ENCODE assay signal across 9 cellular contexts in the genomic region with DNA sequence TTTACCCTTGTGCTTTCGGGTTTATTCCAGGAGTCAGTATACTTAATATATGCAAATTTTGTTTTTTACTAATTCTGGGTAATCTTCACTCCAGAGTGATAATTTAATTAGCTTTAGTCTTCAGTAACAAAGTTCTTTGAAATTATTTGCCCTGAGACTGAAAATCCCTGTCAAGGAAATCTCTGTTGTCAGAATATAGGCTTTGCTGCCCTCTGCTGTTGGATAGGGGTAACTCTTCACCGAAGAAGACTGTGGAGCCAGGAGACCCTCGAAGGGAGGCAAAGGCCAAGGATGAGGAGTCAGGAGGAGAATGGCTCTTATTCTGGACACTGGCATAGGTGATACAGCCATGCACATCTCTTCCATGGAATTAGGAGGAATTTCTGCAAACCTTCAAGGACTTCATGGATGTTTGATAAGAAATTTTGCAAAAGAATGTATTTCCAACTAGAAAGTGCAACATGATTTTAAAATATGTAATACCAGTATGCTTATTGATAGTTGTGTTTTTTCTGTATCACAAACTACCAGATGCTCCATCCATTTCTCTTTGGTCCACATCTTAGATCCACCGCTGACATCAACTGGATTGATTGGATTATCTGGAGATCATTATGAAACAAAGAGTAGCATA.
DNase-seq lines count a peak whose midpoint lies in the region; ATAC-seq and TF ChIP-seq lines count a peak whose summit lies in the region.
"Had no signal": no experiment of that assay in that cellular context is flagged by ENCODE, and none has a peak within 500 bp of the region (broad histone marks: within the 10 kb centered on the region; RNA-seq: fewer than 3 reads in every experiment).

No MANE protein-coding gene starts in this region.

- ATAC-seq in CD4-positive, alpha-beta T cell (ENCODE audit: poor library complexity), result no peak
- ATAC-seq in GM18520 (IDR thresholded peaks at IDR 0.05; ENCODE audit: unreplicated experiment) (peak; percentile 52), HG02885 (IDR thresholded peaks at IDR 0.05; ENCODE audit: poor library complexity, unreplicated experiment) (peak; percentile 96)

- DNase-seq in CD4-positive, alpha-beta T cell, result peak in 2 of 10 experiments; percentile 3 to 9
- DNase-seq in NCI-H146 treated with DMSO at 0.1 percent for 48 hours (lab: John Stamatoyannopoulos, UW; ENCODE audit: unreplicated experiment) (peak; percentile 9), head of caudate nucleus (peak in 29 of 42 donors; percentile 6 to 78 (median 48)), renal cortical epithelial cell (ENCODE audit: low read depth) (peak; percentile 29), UCSD-AML1 (lab: John Stamatoyannopoulos, UW; ENCODE audit: unreplicated experiment) (no peak)
- DNase-seq in activated CD4-positive, alpha-beta T cell treated with anti-CD3 and anti-CD28 coated beads, Interleukin-2, amount 10 ng/mL, durations not matched to agents 24 days and 14 days, result peak; percentile 64

- no peaks in the 10 kb centered on the region for H3K4me1 Mint-ChIP-seq in CD4-positive, alpha-beta T cell (ENCODE audit: low read depth)
- H3K4me1 Mint-ChIP-seq in activated CD4-positive, alpha-beta T cell treated with anti-CD3 and anti-CD28 coated beads, Interleukin-2, amount 10 ng/mL, durations not matched to agents 24 days and 14 days, result no peaks in the 10 kb centered on the region

- intact Hi-C loops in CD4-positive, alpha-beta T cell (cut with DNase I, micrococcal nuclease), result loop anchor here in 1 of 2 experiments (5.0 kb wide), 2 partner anchors 656 to 736 kb away; no protein-coding TSS in a partner anchor
- intact Hi-C loops in activated CD4-positive, alpha-beta T cell treated with anti-CD3 and anti-CD28 coated beads, Interleukin-2, amount 10 ng/mL, durations not matched to agents 24 days and 14 days (cut with micrococcal nuclease), result loop anchor here (5.0 to 10.0 kb wide), 2 partner anchors 526 to 663 kb away; no protein-coding TSS in a partner anchor
- intact Hi-C loops in head of caudate nucleus (cut with DNase I), result loop anchor here (5.0 kb wide), 1 partner anchor 526 kb away; no protein-coding TSS in a partner anchor

- H3K27me3 Mint-ChIP-seq in CD4-positive, alpha-beta T cell, result peaks cover 21% of the 10 kb centered on the region
- peaks cover 9% of the 10 kb centered on the region for H3K27me3 Mint-ChIP-seq in activated CD4-positive, alpha-beta T cell treated with anti-CD3 and anti-CD28 coated beads, Interleukin-2, amount 10 ng/mL, durations not matched to agents 24 days and 14 days

- H3K27me3 ChIP-seq in CD4-positive, alpha-beta T cell (ENCODE audit: control insufficient read depth, insufficient read depth, low read length), result peaks cover 11% of the 10 kb centered on the region

- H3K27ac Mint-ChIP-seq in CD4-positive, alpha-beta T cell, result no peak overlapping the region
- no peak overlapping the region for H3K27ac Mint-ChIP-seq in activated CD4-positive, alpha-beta T cell treated with anti-CD3 and anti-CD28 coated beads, Interleukin-2, amount 10 ng/mL, durations not matched to agents 24 days and 14 days

- H3K9me3 Mint-ChIP-seq in CD4-positive, alpha-beta T cell, result no peaks in the 10 kb centered on the region
- H3K9me3 Mint-ChIP-seq in activated CD4-positive, alpha-beta T cell treated with anti-CD3 and anti-CD28 coated beads, Interleukin-2, amount 10 ng/mL, durations not matched to agents 24 days and 14 days, result no peaks in the 10 kb centered on the region

- TF ChIP-seq CTCF in CD4-positive, alpha-beta T cell (IDR thresholded peaks at IDR 0.05), result peak; percentile 72

- H3K9me3 ChIP-seq in CD4-positive, alpha-beta T cell (ENCODE audit: control insufficient read depth, low read length), result no peaks in the 10 kb centered on the region

- no peak overlapping the region for H3K27ac ChIP-seq in CD4-positive, alpha-beta T cell (ENCODE audit: low read depth, low read length)
- H3K27ac ChIP-seq: SK-N-MC had no signal

- no peaks in the 10 kb centered on the region for H3K36me3 Mint-ChIP-seq in CD4-positive, alpha-beta T cell (ENCODE audit: low read depth)
- no peaks in the 10 kb centered on the region for H3K36me3 Mint-ChIP-seq in activated CD4-positive, alpha-beta T cell treated with anti-CD3 and anti-CD28 coated beads, Interleukin-2, amount 10 ng/mL, durations not matched to agents 24 days and 14 days (ENCODE audit: low read depth)

- POLR2A ChIA-PET in CD4-positive, alpha-beta T cell (lab: Charles Lee), result no interaction called here

- CTCF ChIA-PET in CD4-positive, alpha-beta T cell (lab: Charles Lee), result interaction anchor here (0.6 kb wide), 1 partner anchor 21 kb away, joined by 3 read pairs; no protein-coding TSS in a partner anchor

- no peak overlapping the region for H3K4me3 Mint-ChIP-seq in CD4-positive, alpha-beta T cell
- no peak overlapping the region for H3K4me3 Mint-ChIP-seq in activated CD4-positive, alpha-beta T cell treated with anti-CD3 and anti-CD28 coated beads, Interleukin-2, amount 10 ng/mL, durations not matched to agents 24 days and 14 days
